In genomic region chr5:176133877-176134276, GRCh38 we compare ENCODE assay signal across 16 cellular contexts.
DNase-seq lines count a peak whose midpoint lies in the region; ATAC-seq lines count a peak whose summit lies in the region.
"Had no signal": no experiment of that assay in that cellular context is flagged by ENCODE, and none has a peak within 500 bp of the region (broad histone marks: within the 10 kb centered on the region; RNA-seq: fewer than 3 reads in every experiment).

No MANE protein-coding gene starts in this region.

- peak in 1 of 2 donors; percentile 45 for ATAC-seq in stimulated activated naive B cell treated with anti-CD40 and anti-IgM and Interleukin-4, amounts not matched to agents 10 μg/mL and 1 μg/mL and 100 μg/mL, for 72 hours (replicated peaks)
- ATAC-seq in HG03135 (IDR thresholded peaks at IDR 0.05; ENCODE audit: unreplicated experiment) (no peak), HG03139 (IDR thresholded peaks at IDR 0.05; ENCODE audit: unreplicated experiment) (no peak), GM21390 (IDR thresholded peaks at IDR 0.05; ENCODE audit: unreplicated experiment) (no peak)
- ATAC-seq: gastroesophageal sphincter had no signal

- peaks cover 16% of the 10 kb centered on the region for H3K4me1 Mint-ChIP-seq in activated CD4-positive, alpha-beta T cell treated with anti-CD3 and anti-CD28 coated beads, Interleukin-2, amount 10 ng/mL, durations not matched to agents 24 days and 14 days
- peaks cover 18% of the 10 kb centered on the region for H3K4me1 Mint-ChIP-seq in activated CD4-positive, alpha-beta memory T cell treated with anti-CD3 and anti-CD28 coated beads for 36 hours (ENCODE audit: low read depth)
- H3K4me1 Mint-ChIP-seq in stimulated activated naive B cell treated with anti-CD40 and anti-IgM and Interleukin-4, amounts not matched to agents 10 μg/mL and 1 μg/mL and 100 μg/mL, for 72 hours: peaks cover 22 to 23% of the 10 kb centered on the region in 2 donors

- CTCF ChIA-PET in activated CD4-positive, alpha-beta memory T cell treated with anti-CD3 and anti-CD28 coated beads for 36 hours (lab: Charles Lee): no interaction called here

- H3K27ac Mint-ChIP-seq in activated CD4-positive, alpha-beta T cell treated with anti-CD3 and anti-CD28 coated beads, Interleukin-2, amount 10 ng/mL, durations not matched to agents 24 days and 14 days: no peak overlapping the region
- no peak overlapping the region for H3K27ac Mint-ChIP-seq in activated CD4-positive, alpha-beta memory T cell treated with anti-CD3 and anti-CD28 coated beads for 36 hours
- no peak overlapping the region for H3K27ac Mint-ChIP-seq in stimulated activated naive B cell treated with anti-CD40 and anti-IgM and Interleukin-4, amounts not matched to agents 10 μg/mL and 1 μg/mL and 100 μg/mL, for 72 hours

- H3K4me3 ChIP-seq in iPS-11a (ENCODE audit: low read depth, low read length): peak overlapping the region; percentile 0
- H3K4me3 ChIP-seq: gastroesophageal sphincter, transverse colon had no signal

- H3K27me3 Mint-ChIP-seq in activated CD4-positive, alpha-beta T cell treated with anti-CD3 and anti-CD28 coated beads, Interleukin-2, amount 10 ng/mL, durations not matched to agents 24 days and 14 days: peaks cover 43% of the 10 kb centered on the region
- H3K27me3 Mint-ChIP-seq in activated CD4-positive, alpha-beta memory T cell treated with anti-CD3 and anti-CD28 coated beads for 36 hours: peaks cover 10% of the 10 kb centered on the region
- peaks cover 37 to 39% of the 10 kb centered on the region in 2 donors for H3K27me3 Mint-ChIP-seq in stimulated activated naive B cell treated with anti-CD40 and anti-IgM and Interleukin-4, amounts not matched to agents 10 μg/mL and 1 μg/mL and 100 μg/mL, for 72 hours

- H3K9me3 Mint-ChIP-seq in activated CD4-positive, alpha-beta T cell treated with anti-CD3 and anti-CD28 coated beads, Interleukin-2, amount 10 ng/mL, durations not matched to agents 24 days and 14 days: no peaks in the 10 kb centered on the region
- H3K9me3 Mint-ChIP-seq in activated CD4-positive, alpha-beta memory T cell treated with anti-CD3 and anti-CD28 coated beads for 36 hours: no peaks in the 10 kb centered on the region
- no peaks in the 10 kb centered on the region for H3K9me3 Mint-ChIP-seq in stimulated activated naive B cell treated with anti-CD40 and anti-IgM and Interleukin-4, amounts not matched to agents 10 μg/mL and 1 μg/mL and 100 μg/mL, for 72 hours

- no peak for DNase-seq in activated CD4-positive, alpha-beta T cell treated with anti-CD3 and anti-CD28 coated beads, Interleukin-2, amount 10 ng/mL, durations not matched to agents 24 days and 14 days
- DNase-seq in activated CD4-positive, alpha-beta T cell treated with anti-CD3 and anti-CD28 coated beads, Interleukin-2, amount 50 U/mL, for 4 hours: no peak
- DNase-seq in activated CD4-positive, alpha-beta memory T cell treated with anti-CD3 and anti-CD28 coated beads for 36 hours: no peak
- DNase-seq in stimulated activated naive B cell treated with anti-CD40 and anti-IgM and Interleukin-4, amounts not matched to agents 10 μg/mL and 1 μg/mL and 100 μg/mL, for 72 hours: no peak
- DNase-seq: Caco-2, GDM1, kidney glomerular epithelial cell, NCI-H2081, NCI-H82, T-helper 9 cell, transverse colon had no signal

- no peaks in the 10 kb centered on the region for H3K36me3 Mint-ChIP-seq in activated CD4-positive, alpha-beta T cell treated with anti-CD3 and anti-CD28 coated beads, Interleukin-2, amount 10 ng/mL, durations not matched to agents 24 days and 14 days (ENCODE audit: low read depth)
- no peaks in the 10 kb centered on the region for H3K36me3 Mint-ChIP-seq in activated CD4-positive, alpha-beta memory T cell treated with anti-CD3 and anti-CD28 coated beads for 36 hours
- no peaks in the 10 kb centered on the region for H3K36me3 Mint-ChIP-seq in stimulated activated naive B cell treated with anti-CD40 and anti-IgM and Interleukin-4, amounts not matched to agents 10 μg/mL and 1 μg/mL and 100 μg/mL, for 72 hours

- H3K4me3 Mint-ChIP-seq in activated CD4-positive, alpha-beta T cell treated with anti-CD3 and anti-CD28 coated beads, Interleukin-2, amount 10 ng/mL, durations not matched to agents 24 days and 14 days: peak overlapping the region; percentile 49
- H3K4me3 Mint-ChIP-seq in activated CD4-positive, alpha-beta memory T cell treated with anti-CD3 and anti-CD28 coated beads for 36 hours: peak overlapping the region; percentile 66
- peak overlapping the region; percentile 56 to 69 for H3K4me3 Mint-ChIP-seq in stimulated activated naive B cell treated with anti-CD40 and anti-IgM and Interleukin-4, amounts not matched to agents 10 μg/mL and 1 μg/mL and 100 μg/mL, for 72 hours

- intact Hi-C loops in activated CD4-positive, alpha-beta T cell treated with anti-CD3 and anti-CD28 coated beads, Interleukin-2, amount 10 ng/mL, durations not matched to agents 24 days and 14 days (cut with micrococcal nuclease): no loop called here
- intact Hi-C loops in activated CD4-positive, alpha-beta memory T cell treated with anti-CD3 and anti-CD28 coated beads for 36 hours (cut with micrococcal nuclease): no loop called here

- POLR2A ChIA-PET in activated CD4-positive, alpha-beta memory T cell treated with anti-CD3 and anti-CD28 coated beads for 36 hours (lab: Charles Lee): no interaction called here
